ENCODE assay signal across 18 cellular contexts in the genomic region with DNA sequence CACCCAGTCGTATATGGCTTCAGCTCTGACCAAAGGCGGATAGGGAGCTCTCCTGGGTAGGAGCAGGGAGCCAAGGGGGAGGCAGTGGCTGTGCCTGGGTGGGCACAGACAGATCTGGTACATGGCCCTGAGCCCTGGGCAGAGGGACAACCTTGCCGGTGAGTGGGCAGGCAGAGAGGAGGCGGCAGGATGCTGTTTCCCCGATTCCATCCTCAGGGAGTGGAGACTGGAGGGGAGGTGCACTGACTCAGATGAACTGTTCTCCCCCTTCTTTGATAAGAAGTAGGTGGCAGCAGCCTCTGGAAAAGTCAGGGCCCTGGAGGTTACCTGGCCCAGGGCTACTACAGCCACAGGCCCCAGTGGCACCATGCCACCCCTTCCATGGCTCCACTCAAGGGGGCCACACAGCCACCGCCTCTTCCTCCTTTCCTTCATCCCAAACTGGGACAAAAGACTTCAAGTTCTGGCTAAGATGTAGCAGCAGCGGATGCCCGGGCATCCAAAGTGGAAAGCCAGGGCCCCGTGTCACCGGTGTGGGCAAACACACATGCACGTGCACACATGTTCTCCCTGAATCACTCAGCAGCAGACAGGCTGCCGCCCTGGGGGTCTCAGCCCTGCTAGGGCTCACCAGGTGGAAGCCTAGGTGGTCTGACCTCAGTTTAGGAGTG. TPM values are rescaled to one million over a fixed set of nuclear protein-coding genes. Genes with fewer than 3 reads are reported as not detected.
DNase-seq lines count a peak whose midpoint lies in the region; ATAC-seq and TF ChIP-seq lines count a peak whose summit lies in the region.
"Had no signal": no experiment of that assay in that cellular context is flagged by ENCODE, and none has a peak within 500 bp of the region (broad histone marks: within the 10 kb centered on the region; RNA-seq: fewer than 3 reads in every experiment).

No MANE protein-coding gene starts in this region.

- H3K4me1 ChIP-seq in sigmoid colon: peaks cover 0 to 51% (median 25%) of the 10 kb centered on the region in 4 donors

- peak overlapping the region; percentile 88 for H3K27ac Mint-ChIP-seq in activated T-cell treated with anti-CD3 and anti-CD28 coated beads, Interleukin-2, amount 50 U/mL, for 24 hours
- H3K27ac Mint-ChIP-seq in central memory CD8-positive, alpha-beta T cell (ENCODE audit: low read depth): peak overlapping the region; percentile 97

- H3K4me3 ChIP-seq in sigmoid colon (no peak overlapping the region), dorsolateral prefrontal cortex (no peak overlapping the region)
- H3K4me3 ChIP-seq: skin epidermis had no signal

- intact Hi-C loops in sigmoid colon (cut with DNase I): no loop called here
- intact Hi-C loops in dorsolateral prefrontal cortex (cut with DNase I): no loop called here

- no peaks in the 10 kb centered on the region for H3K27me3 ChIP-seq in sigmoid colon
- H3K27me3 ChIP-seq in dorsolateral prefrontal cortex: no peaks in the 10 kb centered on the region

- H3K9me3 Mint-ChIP-seq in activated T-cell treated with anti-CD3 and anti-CD28 coated beads, Interleukin-2, amount 50 U/mL, for 24 hours: no peaks in the 10 kb centered on the region
- H3K9me3 Mint-ChIP-seq in central memory CD8-positive, alpha-beta T cell: no peaks in the 10 kb centered on the region

- DNase-seq in activated T-cell treated with anti-CD3 and anti-CD28 coated beads, Interleukin-2, amount 50 U/mL, for 24 hours: no peak
- DNase-seq in activated T-cell treated with anti-CD3 and anti-CD28 coated beads, Interleukin-2, amount 50 U/mL, for 1 hour: no peak
- DNase-seq in central memory CD8-positive, alpha-beta T cell (ENCODE audit: low spot score in 2 of 2): no peak
- DNase-seq in sigmoid colon (no peak), C1 segment of cervical spinal cord (lab: John Stamatoyannopoulos, UW) (no peak), dorsolateral prefrontal cortex (no peak)
- DNase-seq: ACHN; activated CD4-positive, alpha-beta T cell treated with anti-CD3 and anti-CD28 coated beads, Interleukin-2, amount 50 U/mL, for 4 hours; DMS79 treated with DMSO at 0.1 percent for 48 hours; HCEC 1CT; NCI-H1694; NCI-H82; SK-N-SH had no signal

- WGBS in sigmoid colon, 2 donors: 80 to 83% methylated on average over 12 of the region's 12 CpGs

- no peak for ATAC-seq in central memory CD8-positive, alpha-beta T cell (replicated peaks; ENCODE audit: extremely low read depth, poor library complexity, severe bottlenecking)
- no peak for ATAC-seq in HG02798 (IDR thresholded peaks at IDR 0.05; ENCODE audit: poor library complexity, unreplicated experiment)

- H3K36me3 ChIP-seq in KOPT-K1 (ENCODE audit: insufficient read depth, low read length) (peaks cover 14% of the 10 kb centered on the region; the same call in 1 of the 2 replicates), sigmoid colon (peaks cover 16 to 53% (median 36%) of the 10 kb centered on the region in 4 donors)

- TF ChIP-seq CTCF in sigmoid colon (IDR thresholded peaks at IDR 0.05) (no peak), dorsolateral prefrontal cortex (IDR thresholded peaks at IDR 0.05 in 54 of 56, conservative IDR thresholded peaks at IDR 0.05 in 2 of 56; ENCODE audit: low read depth in 1 of 56, partially characterized antibody in 56 of 56) (no peak)

- no peak for TF ChIP-seq POLR2A in sigmoid colon (IDR thresholded peaks at IDR 0.05)

- H3K36me3 Mint-ChIP-seq in activated T-cell treated with anti-CD3 and anti-CD28 coated beads, Interleukin-2, amount 50 U/mL, for 24 hours (ENCODE audit: low read depth): peaks cover 78% of the 10 kb centered on the region
- peaks cover 70% of the 10 kb centered on the region for H3K36me3 Mint-ChIP-seq in central memory CD8-positive, alpha-beta T cell (ENCODE audit: insufficient read depth)

- H3K27me3 Mint-ChIP-seq in activated T-cell treated with anti-CD3 and anti-CD28 coated beads, Interleukin-2, amount 50 U/mL, for 24 hours: no peaks in the 10 kb centered on the region
- no peaks in the 10 kb centered on the region for H3K27me3 Mint-ChIP-seq in central memory CD8-positive, alpha-beta T cell

- no peak for TF ChIP-seq EP300 in sigmoid colon (IDR thresholded peaks at IDR 0.05)

- H3K4me3 Mint-ChIP-seq in activated T-cell treated with anti-CD3 and anti-CD28 coated beads, Interleukin-2, amount 50 U/mL, for 24 hours: no peak overlapping the region
- peak overlapping the region; percentile 31 for H3K4me3 Mint-ChIP-seq in central memory CD8-positive, alpha-beta T cell

- H3K4me1 Mint-ChIP-seq in activated T-cell treated with anti-CD3 and anti-CD28 coated beads, Interleukin-2, amount 50 U/mL, for 24 hours (ENCODE audit: low read depth): peaks cover 67% of the 10 kb centered on the region
- peaks cover 78% of the 10 kb centered on the region for H3K4me1 Mint-ChIP-seq in central memory CD8-positive, alpha-beta T cell

- H3K27ac ChIP-seq in KOPT-K1 (ENCODE audit: low read depth, low read length, poor library complexity, severe bottlenecking) (peak overlapping the region; percentile 85), sigmoid colon (peak overlapping the region; percentile 0 to 26 (median 16)), dorsolateral prefrontal cortex (peak overlapping the region in 5 of 59 donors; percentile 0 to 49 (median 17))

- H3K9me3 ChIP-seq in KOPT-K1 (ENCODE audit: insufficient read depth, low read length, poor library complexity, severe bottlenecking): no peaks in the 10 kb centered on the region
- no peaks in the 10 kb centered on the region for H3K9me3 ChIP-seq in sigmoid colon
- H3K9me3 ChIP-seq: SK-N-SH had no signal

RNA-seq across cellular contexts. Expression of gene CXCR5, which starts 13.4 kb away (rescaled TPM):
- total RNA-seq in sigmoid colon (not detected), dorsolateral prefrontal cortex (not detected)
- 10 to 100 TPM in 1 of 3 donors, under 1 TPM in 2; under 0.01 to 11.5 (median 0.23) TPM for polyA plus RNA-seq in sigmoid colon
- total RNA-seq: dermis microvascular lymphatic vessel endothelial cell, fibroblast of villous mesenchyme had no signal

RNA-seq across cellular contexts. Expression of gene BCL9L, which starts 28.7 kb away (rescaled TPM):
- total RNA-seq in sigmoid colon (10 to 100 TPM in 3 of 4 donors, 1 to 10 TPM in 1; 7.9 to 46.5 (median 10.8) TPM), dorsolateral prefrontal cortex (10 to 100 TPM; 18.7 to 59.0 (median 28.4) TPM)
- 10 to 100 TPM in 1 of 3 donors, 1 to 10 TPM in 2; 4.8 to 33.2 (median 7.4) TPM for polyA plus RNA-seq in sigmoid colon

RNA-seq across cellular contexts. Expression of gene UPK2, which starts 59.0 kb away (rescaled TPM):
- total RNA-seq in sigmoid colon (not detected), dorsolateral prefrontal cortex (1 to 10 TPM in 3 of 120 experiments, under 1 TPM in 24, not detected in 93; 0.43 to 1.2 (median 0.59) TPM)
- not detected for polyA plus RNA-seq in sigmoid colon
- total RNA-seq: dermis microvascular lymphatic vessel endothelial cell, fibroblast of villous mesenchyme had no signal
